ENCODE assay signal across 13 cellular contexts in the genomic region with DNA sequence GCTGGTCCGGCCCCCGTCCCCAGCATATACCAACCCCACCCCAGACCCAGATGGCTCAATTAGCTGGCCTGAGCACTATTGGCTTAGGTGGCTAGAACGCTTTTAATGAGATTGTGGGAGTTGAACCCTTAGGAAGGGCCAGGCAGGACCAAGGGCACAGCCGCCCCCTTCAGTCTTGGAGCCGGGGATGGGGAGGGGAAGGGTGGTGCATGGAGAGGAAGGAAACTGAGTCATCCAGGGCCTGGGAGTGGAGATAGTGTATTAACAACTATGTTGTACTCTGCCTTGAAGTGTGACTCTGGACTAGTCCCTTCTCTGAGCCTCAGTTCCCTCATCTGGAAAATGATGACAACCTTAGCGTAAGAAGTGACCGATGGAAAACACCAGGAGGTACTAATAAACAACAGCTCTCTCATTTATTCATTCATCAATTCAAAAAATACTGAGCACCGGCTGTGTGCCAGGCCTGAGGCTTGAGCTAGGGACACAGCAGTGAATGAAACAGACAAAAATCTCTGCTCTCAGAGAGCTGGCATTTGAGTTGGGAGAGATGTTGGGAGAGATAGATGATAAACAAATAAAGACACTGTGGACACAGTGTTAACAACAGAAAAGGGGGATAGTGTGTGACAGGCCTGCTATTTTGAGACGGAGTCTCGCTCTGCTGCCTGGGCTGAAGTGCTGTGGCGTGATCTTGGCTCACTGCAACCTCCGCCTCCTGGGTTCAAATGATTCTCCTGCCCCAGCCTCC. TPM values are rescaled to one million over a fixed set of nuclear protein-coding genes. Genes with fewer than 3 reads are reported as not detected.
DNase-seq lines count a peak whose midpoint lies in the region; ATAC-seq and TF ChIP-seq lines count a peak whose summit lies in the region.
"Had no signal": no experiment of that assay in that cellular context is flagged by ENCODE, and none has a peak within 500 bp of the region (broad histone marks: within the 10 kb centered on the region; RNA-seq: fewer than 3 reads in every experiment).

No MANE protein-coding gene starts in this region.

- no peaks in the 10 kb centered on the region for H3K9me3 Mint-ChIP-seq in HFFc6
- H3K9me3 Mint-ChIP-seq in progenitor cell of endocrine pancreas (ENCODE audit: low read depth), result no peaks in the 10 kb centered on the region
- H3K9me3 Mint-ChIP-seq: activated B cell treated with CpG ODN at 0.5 μM for 24 hours; CD8-positive, alpha-beta memory T cell had no signal

- peaks cover 31% of the 10 kb centered on the region for H3K36me3 Mint-ChIP-seq in HFFc6 (ENCODE audit: low read depth)
- H3K36me3 Mint-ChIP-seq in progenitor cell of endocrine pancreas (ENCODE audit: insufficient read depth), result peaks cover 24% of the 10 kb centered on the region

- peak overlapping the region; percentile 53 for H3K27ac ChIP-seq in C4-2B
- H3K27ac ChIP-seq: ovary had no signal

- ATAC-seq in GM21737 (IDR thresholded peaks at IDR 0.05; ENCODE audit: unreplicated experiment) (no peak), HG03460 (IDR thresholded peaks at IDR 0.05; ENCODE audit: unreplicated experiment) (no peak)

- H3K4me1 Mint-ChIP-seq in HFFc6 (ENCODE audit: low read depth), result peaks cover 72% of the 10 kb centered on the region
- peaks cover 12% of the 10 kb centered on the region for H3K4me1 Mint-ChIP-seq in progenitor cell of endocrine pancreas (ENCODE audit: low read depth)

- H3K27me3 Mint-ChIP-seq in HFFc6 (ENCODE audit: insufficient read depth) (no peaks in the 10 kb centered on the region; the same call in 1 of the 2 replicates), progenitor cell of endocrine pancreas (no peaks in the 10 kb centered on the region)
- H3K27me3 Mint-ChIP-seq: activated B cell treated with CpG ODN at 0.5 μM for 24 hours had no signal

- DNase-seq in HFFc6 (no peak), dermis blood vessel endothelial cell (peak; percentile 84), progenitor cell of endocrine pancreas (ENCODE audit: low spot score, unreplicated experiment) (no peak), HT-29 (ENCODE audit: low spot score) (no peak)
- DNase-seq: activated B cell treated with CpG ODN at 0.5 μM for 24 hours; activated CD8-positive, alpha-beta memory T cell treated with anti-CD3 and anti-CD28 coated beads, Interleukin-2, amount 50 U/mL, for 4 hours; anterior cingulate cortex; CD8-positive, alpha-beta memory T cell; foreskin fibroblast; ovary had no signal

- no peak overlapping the region for H3K4me3 Mint-ChIP-seq in HFFc6
- H3K4me3 Mint-ChIP-seq in progenitor cell of endocrine pancreas (ENCODE audit: low read depth), result no peak overlapping the region
- H3K4me3 Mint-ChIP-seq: activated B cell treated with CpG ODN at 0.5 μM for 24 hours; CD8-positive, alpha-beta memory T cell had no signal

- peak overlapping the region; percentile 27; the same call in 1 of the 2 replicates for H3K27ac Mint-ChIP-seq in HFFc6
- H3K27ac Mint-ChIP-seq in progenitor cell of endocrine pancreas, result peak overlapping the region; percentile 51
- H3K27ac Mint-ChIP-seq: activated B cell treated with CpG ODN at 0.5 μM for 24 hours had no signal

- TF ChIP-seq CTCF in C4-2B (conservative IDR thresholded peaks at IDR 0.05), result no peak
- TF ChIP-seq CTCF in HFFc6 (IDR thresholded peaks at IDR 0.05), result no peak
- no peak for TF ChIP-seq CTCF in progenitor cell of endocrine pancreas (IDR thresholded peaks at IDR 0.05; ENCODE audit: unreplicated experiment)

RNA-seq across cellular contexts. Expression of gene PEDS1, which starts 11.5 kb away (rescaled TPM):
- 10 to 100 TPM; 25.8 to 29.8 (median 27.8) TPM for total RNA-seq in HFFc6 (2021; fragmentation: NEBNext Ultra II Directional; extraction: Animal tissue kit (Norgen Biotek cat#: 25700))
- 17.2 and 20.8 TPM in 2 replicates for total RNA-seq in dermis blood vessel endothelial cell
- 26.0 and 31.0 TPM in 2 replicates for total RNA-seq in progenitor cell of endocrine pancreas
- 98.1 and 98.6 TPM in 2 replicates for total RNA-seq in HT-29 (2014; rRNA removed; shearing (Covaris generic))

RNA-seq across cellular contexts. Expression of gene UBE2V1, which starts 29.0 kb away (rescaled TPM):
- 100 to 1,000 TPM; 192 to 242 (median 210) TPM for total RNA-seq in HFFc6 (2021; fragmentation: NEBNext Ultra II Directional; extraction: Animal tissue kit (Norgen Biotek cat#: 25700))
- total RNA-seq in dermis blood vessel endothelial cell (33.5 and 62.6 TPM in 2 replicates), progenitor cell of endocrine pancreas (150 and 157 TPM in 2 replicates)
- 53.3 and 68.3 TPM in 2 replicates for total RNA-seq in HT-29 (2014; rRNA removed; shearing (Covaris generic))

RNA-seq across cellular contexts. Expression of gene CEBPB, which starts 48.6 kb away (rescaled TPM):
- total RNA-seq in HFFc6 (2021; fragmentation: NEBNext Ultra II Directional; extraction: Animal tissue kit (Norgen Biotek cat#: 25700)), result 10 to 100 TPM; 57.9 to 62.8 (median 59.8) TPM
- 18.4 and 29.1 TPM in 2 replicates for total RNA-seq in dermis blood vessel endothelial cell
- 19.6 and 21.3 TPM in 2 replicates for total RNA-seq in progenitor cell of endocrine pancreas
- total RNA-seq in HT-29 (2014; rRNA removed; shearing (Covaris generic)), result 177 and 178 TPM in 2 replicates
